Comparison of ENCODE assay signal across 18 cellular contexts in genomic region chr14:24915958-24916595, GRCh38.
DNase-seq lines count a peak whose midpoint lies in the region; ATAC-seq and TF ChIP-seq lines count a peak whose summit lies in the region.
"Had no signal": no experiment of that assay in that cellular context is flagged by ENCODE, and none has a peak within 500 bp of the region (broad histone marks: within the 10 kb centered on the region; RNA-seq: fewer than 3 reads in every experiment).

No MANE protein-coding gene starts in this region.

- no CpG with 5 or more reads among the region's 2 CpGs for WGBS in IMR-90 (ENCODE audit: extremely low coverage in 2 of 2, insufficient read length in 1 of 2), 2 experiments
- WGBS in endodermal cell (ENCODE audit: insufficient coverage in 1 of 2, insufficient read length in 1 of 2), 2 experiments = 94 to 100% methylated on average over 1 of the region's 2 CpGs

- no peak overlapping the region for H3K14ac ChIP-seq in IMR-90 (replicated peaks; ENCODE audit: low read depth, low read length)

- H3K27me3 ChIP-seq in IMR-90 (ENCODE audit: control insufficient read depth, insufficient read depth, low read length) (no peaks in the 10 kb centered on the region), endodermal cell (ENCODE audit: control insufficient read depth, insufficient read depth, low read length, poor library complexity, severe bottlenecking) (peaks cover 4% of the 10 kb centered on the region)

- H3K9me1 ChIP-seq in IMR-90 (ENCODE audit: insufficient read depth, low read length) = no peaks in the 10 kb centered on the region

- TF ChIP-seq RAD21 in IMR-90 (IDR thresholded peaks at IDR 0.05; ENCODE audit: low read length) = no peak

- no peak overlapping the region for H2AFZ ChIP-seq in IMR-90 (replicated peaks; ENCODE audit: low read length, poor library complexity)

- no peak overlapping the region for H3K23ac ChIP-seq in IMR-90 (ENCODE audit: low read depth, low read length)

- no peak overlapping the region for H2BK20ac ChIP-seq in IMR-90 (ENCODE audit: low read depth, low read length)

- intact Hi-C loops in IMR-90 (cut with micrococcal nuclease) = loop anchor here (5.0 kb wide), 1 partner anchor 91 kb away; no protein-coding TSS in a partner anchor

- no peak overlapping the region for H2AK5ac ChIP-seq in IMR-90 (ENCODE audit: low read depth, low read length)

- peak; percentile 16 for DNase-seq in ELR (ENCODE audit: low read depth)
- peak; percentile 16 for DNase-seq in IMR-90
- DNase-seq in endodermal cell = no peak
- no peak for DNase-seq in progenitor cell of endocrine pancreas (ENCODE audit: low spot score, unreplicated experiment)
- no peak for DNase-seq in stimulated activated CD4-positive, alpha-beta T cell treated with anti-CD3 and anti-CD28 coated beads, Interleukin-1b, Interleukin-23, amount 100 ng/mL, for 48 hours
- DNase-seq: ACHN, DMS79 treated with DMSO at 0.1 percent for 48 hours, GF-D8, KG1, NCI-H1417 treated with DMSO at 0.1 percent for 48 hours, NCI-H187 treated with DMSO at 0.1 percent for 48 hours, NCI-H526, SW 1271 had no signal

- no peak overlapping the region for H3K56ac ChIP-seq in IMR-90 (ENCODE audit: extremely low read depth, insufficient read depth, low read length)

- H3K27me3 Mint-ChIP-seq in endodermal cell (ENCODE audit: insufficient read depth) = peaks cover 9% of the 10 kb centered on the region
- H3K27me3 Mint-ChIP-seq in progenitor cell of endocrine pancreas = no peaks in the 10 kb centered on the region

- H2AK9ac ChIP-seq in IMR-90 (replicated peaks; ENCODE audit: low read depth, low read length, poor library complexity) = no peak overlapping the region

- H3K9ac ChIP-seq in IMR-90 (ENCODE audit: low read depth, low read length) (no peak overlapping the region), endodermal cell (ENCODE audit: extremely low read depth, low read length, poor library complexity, severe bottlenecking) (no peak overlapping the region)

- H3K4me3 ChIP-seq in IMR-90 (ENCODE audit: insufficient read depth, low read depth, low read length) (no peak overlapping the region), endodermal cell (ENCODE audit: low read length) (peak overlapping the region; percentile 21)
- H3K4me3 ChIP-seq: HAP-1 had no signal

- CTCF ChIA-PET in IMR-90 (lab: Yijun Ruan, JAX) = no interaction called here

- H3K36me3 ChIP-seq in IMR-90 (ENCODE audit: control insufficient read depth, insufficient read depth, low read length) (no peaks in the 10 kb centered on the region), endodermal cell (ENCODE audit: control insufficient read depth, insufficient read depth, low read length) (no peaks in the 10 kb centered on the region)
- H3K36me3 ChIP-seq: HAP-1 had no signal

- dilution Hi-C loops in IMR-90 (cut with HindIII; ENCODE audit: low sequenced_read_pairs, unreplicated experiment) = no loop called here

- H3K36me3 Mint-ChIP-seq in endodermal cell (ENCODE audit: low read depth) = no peaks in the 10 kb centered on the region
- H3K36me3 Mint-ChIP-seq in progenitor cell of endocrine pancreas (ENCODE audit: insufficient read depth) = no peaks in the 10 kb centered on the region

- H3K9me3 ChIP-seq in IMR-90 (ENCODE audit: control insufficient read depth, insufficient read depth, low read length) (no peaks in the 10 kb centered on the region), endodermal cell (ENCODE audit: control insufficient read depth, low read length) (no peaks in the 10 kb centered on the region)
- H3K9me3 ChIP-seq: HAP-1 had no signal

- POLR2A ChIA-PET in IMR-90 (lab: Charles Lee; ENCODE audit: unreplicated experiment) = no interaction called here

- no peaks in the 10 kb centered on the region for H3K9me3 Mint-ChIP-seq in endodermal cell
- no peaks in the 10 kb centered on the region for H3K9me3 Mint-ChIP-seq in progenitor cell of endocrine pancreas (ENCODE audit: low read depth)

- H3K4me1 ChIP-seq in IMR-90 (ENCODE audit: control insufficient read depth, insufficient read depth, low read length) (peaks cover 4% of the 10 kb centered on the region; the same call in 1 of the 2 replicates), endodermal cell (ENCODE audit: control insufficient read depth, insufficient read depth, low read length) (no peaks in the 10 kb centered on the region)
- H3K4me1 ChIP-seq: HAP-1 had no signal

- no peak overlapping the region for H3K18ac ChIP-seq in IMR-90 (ENCODE audit: low read depth, low read length)

- no peak overlapping the region for H4K8ac ChIP-seq in IMR-90 (ENCODE audit: low read depth in 2 of 2, low read length in 2 of 2)

- no peak overlapping the region for H4K91ac ChIP-seq in IMR-90 (ENCODE audit: insufficient read depth, low read depth, low read length)

- no peak overlapping the region for H2BK5ac ChIP-seq in IMR-90 (ENCODE audit: low read depth, low read length, poor library complexity, severe bottlenecking)

- TF ChIP-seq POLR2A in IMR-90 (IDR thresholded peaks at IDR 0.05; ENCODE audit: low read depth, low read length) = no peak

- H2BK120ac ChIP-seq in IMR-90 (ENCODE audit: low read depth, low read length) = no peak overlapping the region

- no peaks in the 10 kb centered on the region for H3K79me1 ChIP-seq in IMR-90 (ENCODE audit: low read depth in 1 of 2, low read length in 2 of 2)

- TF ChIP-seq CTCF in IMR-90 (conservative IDR thresholded peaks at IDR 0.05; ENCODE audit: low read depth, low read length) (no peak), endodermal cell (conservative IDR thresholded peaks at IDR 0.05) (no peak), progenitor cell of endocrine pancreas (IDR thresholded peaks at IDR 0.05; ENCODE audit: unreplicated experiment) (no peak)

- H3K4ac ChIP-seq in IMR-90 (ENCODE audit: low read depth, low read length) = no peak overlapping the region

- H3K4me3 Mint-ChIP-seq in endodermal cell (no peak overlapping the region), progenitor cell of endocrine pancreas (ENCODE audit: low read depth) (no peak overlapping the region)

- no peak for ATAC-seq in IMR-90 (ENCODE audit: low read depth)
- ATAC-seq in HG03457 (IDR thresholded peaks at IDR 0.05; ENCODE audit: unreplicated experiment) = no peak
- no peak for ATAC-seq in GM18867 (IDR thresholded peaks at IDR 0.05; ENCODE audit: unreplicated experiment)
- ATAC-seq: Right ventricle myocardium inferior had no signal

- H3K27ac ChIP-seq in IMR-90 (ENCODE audit: insufficient read depth, low read length) = no peak overlapping the region
- H3K27ac ChIP-seq in endodermal cell (ENCODE audit: low read depth, low read length) = no peak overlapping the region
- H3K27ac ChIP-seq: C4-2B had no signal

- in situ Hi-C loops in IMR-90 (cut with MboI; ENCODE audit: low sequenced_read_pairs) = no loop called here

- H4K5ac ChIP-seq in IMR-90 (ENCODE audit: low read depth, low read length) = no peak overlapping the region

- no peak overlapping the region for H3K4me2 ChIP-seq in IMR-90 (ENCODE audit: low read depth, low read length)

- peaks cover 19% of the 10 kb centered on the region for H3K4me1 Mint-ChIP-seq in endodermal cell
- H3K4me1 Mint-ChIP-seq in progenitor cell of endocrine pancreas (ENCODE audit: low read depth) = peaks cover 33% of the 10 kb centered on the region

- BruUV-seq in IMR-90 (replicated peaks; lab: Mats Ljungman, UMichigan) = no TSS peak

- no peaks in the 10 kb centered on the region for H4K20me1 ChIP-seq in IMR-90 (ENCODE audit: insufficient read depth, low read length)

- H3K27ac Mint-ChIP-seq in endodermal cell (no peak overlapping the region), progenitor cell of endocrine pancreas (peak overlapping the region; percentile 33)

- H2BK15ac ChIP-seq in IMR-90 (ENCODE audit: low read depth, low read length) = no peak overlapping the region

TF ChIP-seq in IMR-90, 13 proteins besides CTCF, POLR2A, EP300 and RAD21:
- no peak for TF ChIP-seq CEBPB (IDR thresholded peaks at IDR 0.05; ENCODE audit: low read depth, low read length)
- TF ChIP-seq BHLHE40 (IDR thresholded peaks at IDR 0.05; ENCODE audit: low read depth, low read length) = no peak
- TF ChIP-seq, protein P1, sequence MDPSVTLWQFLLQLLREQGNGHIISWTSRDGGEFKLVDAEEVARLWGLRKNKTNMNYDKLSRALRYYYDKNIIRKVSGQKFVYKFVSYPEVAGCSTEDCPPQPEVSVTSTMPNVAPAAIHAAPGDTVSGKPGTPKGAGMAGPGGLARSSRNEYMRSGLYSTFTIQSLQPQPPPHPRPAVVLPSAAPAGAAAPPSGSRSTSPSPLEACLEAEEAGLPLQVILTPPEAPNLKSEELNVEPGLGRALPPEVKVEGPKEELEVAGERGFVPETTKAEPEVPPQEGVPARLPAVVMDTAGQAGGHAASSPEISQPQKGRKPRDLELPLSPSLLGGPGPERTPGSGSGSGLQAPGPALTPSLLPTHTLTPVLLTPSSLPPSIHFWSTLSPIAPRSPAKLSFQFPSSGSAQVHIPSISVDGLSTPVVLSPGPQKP (IDR thresholded peaks at IDR 0.05; ENCODE audit: borderline replicate concordance, low read depth, low read length) = no peak
- no peak for TF ChIP-seq SMC3 (IDR thresholded peaks at IDR 0.05; ENCODE audit: low read depth, low read length)
- TF ChIP-seq FOS (IDR thresholded peaks at IDR 0.05; ENCODE audit: low read depth, low read length) = no peak
- TF ChIP-seq CHD1 (IDR thresholded peaks at IDR 0.05; ENCODE audit: low read depth, low read length) = no peak
- TF ChIP-seq MAFK (IDR thresholded peaks at IDR 0.05; ENCODE audit: low read depth, low read length) = no peak

Comparison
In these comparisons a context has a peak if more than half of its experiments do, and no peak if none do; other contexts are left out.
1. DNase-seq: peak in ELR (single experiment) and IMR-90 (single experiment); none in endodermal cell (single experiment), progenitor cell of endocrine pancreas (single experiment) and stimulated activated CD4-positive, alpha-beta T cell treated with anti-CD3 and anti-CD28 coated beads, Interleukin-1b, Interleukin-23, amount 100 ng/mL, for 48 hours (single experiment).